Comparison of ENCODE assay signal across 1 cellular context in genomic region chr11:416757-417621, GRCh38.
TF ChIP-seq lines count a peak whose summit lies in the region.

No MANE protein-coding gene starts in this region.

TF ChIP-seq in WTC11, 78 proteins besides CTCF, POLR2A, EP300 and RAD21 (continued from another document):
- TF ChIP-seq ESRRA (CRISPR knock-in tag; IDR thresholded peaks at IDR 0.05; ENCODE audit: borderline replicate concordance): peak; percentile 54; the same call in 1 of the 2 replicates
- TF ChIP-seq GRHL2 (CRISPR knock-in tag; IDR thresholded peaks at IDR 0.05; ENCODE audit: insufficient replicate concordance, severe bottlenecking): no peak
- peak; percentile 85 for TF ChIP-seq SP1 (CRISPR knock-in tag; conservative IDR thresholded peaks at IDR 0.05)
- TF ChIP-seq E2F5 (CRISPR knock-in tag; IDR thresholded peaks at IDR 0.05): peak; percentile 74
- 0 out of 2 replicates have a peak, but pooled peaks have one; percentile 60 for TF ChIP-seq ARID4B (CRISPR knock-in tag; IDR thresholded peaks at IDR 0.05; ENCODE audit: borderline replicate concordance)
- peak; percentile 62 for TF ChIP-seq FOXP4 (CRISPR knock-in tag; IDR thresholded peaks at IDR 0.05)
- peak; percentile 68 for TF ChIP-seq FOXK1 (CRISPR knock-in tag; IDR thresholded peaks at IDR 0.05)
- TF ChIP-seq ERG (CRISPR knock-in tag; IDR thresholded peaks at IDR 0.05): no peak
- TF ChIP-seq IRF1 (CRISPR knock-in tag; IDR thresholded peaks at IDR 0.05): 0 out of 2 replicates have a peak, but pooled peaks have one; percentile 53
- peak; percentile 89; the same call in 1 of the 2 replicates for TF ChIP-seq KAT7 (CRISPR knock-in tag; IDR thresholded peaks at IDR 0.05; ENCODE audit: borderline replicate concordance)
- peak; percentile 46; the same call in 1 of the 2 replicates for TF ChIP-seq ZBTB43 (CRISPR knock-in tag; IDR thresholded peaks at IDR 0.05)
- TF ChIP-seq ETV6 (CRISPR knock-in tag; IDR thresholded peaks at IDR 0.05): peak; percentile 75; the same call in 1 of the 2 replicates
- TF ChIP-seq ATF1 (CRISPR knock-in tag; IDR thresholded peaks at IDR 0.05): no peak
